8 cellular contexts compared by ENCODE assay signal in genomic region chr3:33438871-33439270, GRCh38. TPM values are rescaled to one million over a fixed set of nuclear protein-coding genes. Genes with fewer than 3 reads are reported as not detected.
DNase-seq lines count a peak whose midpoint lies in the region; ATAC-seq, FAIRE-seq and TF ChIP-seq lines count a peak whose summit lies in the region.

No MANE protein-coding gene starts in this region.

- no peaks in the 10 kb centered on the region for H3K9me3 Mint-ChIP-seq in astrocyte (ENCODE audit: unreplicated experiment)

- TF ChIP-seq CTCF in heart left ventricle (IDR thresholded peaks at IDR 0.05) = no peak
- TF ChIP-seq CTCF in astrocyte (IDR thresholded peaks at IDR 0.05; ENCODE audit: insufficient read depth, low read depth, low read length) = no peak
- TF ChIP-seq CTCF in lower leg skin (IDR thresholded peaks at IDR 0.05) = no peak
- no peak for TF ChIP-seq CTCF in upper lobe of right lung (IDR thresholded peaks at IDR 0.05)

- H3K36me3 Mint-ChIP-seq in astrocyte (ENCODE audit: low read depth, unreplicated experiment) = no peaks in the 10 kb centered on the region

- H3K36me3 ChIP-seq in heart left ventricle = no peaks in the 10 kb centered on the region
- no peaks in the 10 kb centered on the region for H3K36me3 ChIP-seq in astrocyte (ENCODE audit: insufficient read depth, low read length)
- H3K36me3 ChIP-seq in upper lobe of right lung = no peaks in the 10 kb centered on the region

- H3K27me3 Mint-ChIP-seq in astrocyte (ENCODE audit: low read depth, unreplicated experiment) = no peaks in the 10 kb centered on the region

- H3K4me1 ChIP-seq in heart left ventricle (peaks cover 5 to 62% (median 43%) of the 10 kb centered on the region in 12 donors), astrocyte (ENCODE audit: insufficient read depth, low read length) (peaks cover 14% of the 10 kb centered on the region), upper lobe of right lung (peaks cover 49% of the 10 kb centered on the region)

- peaks cover 60% of the 10 kb centered on the region for H3K79me2 ChIP-seq in astrocyte (ENCODE audit: insufficient read depth, low read length)

- peak overlapping the region; percentile 97 for H3K4me3 Mint-ChIP-seq in astrocyte (ENCODE audit: unreplicated experiment)

- H2AFZ ChIP-seq in astrocyte (ENCODE audit: low read depth, low read length) = no peak overlapping the region

- DNase-seq in heart left ventricle (no peak), left cardiac atrium (no peak), astrocyte (ENCODE audit: low read depth) (no peak), lower leg skin (ENCODE audit: low spot score in 2 of 2) (no peak), upper lobe of right lung (no peak), activated gamma-delta T cell treated with Interleukin-2 at 50 U/mL for 16 hours (no peak)
- DNase-seq in effector CD8-positive, alpha-beta T cell (lab: John Stamatoyannopoulos, UW) = no peak

- H3K4me1 Mint-ChIP-seq in astrocyte (ENCODE audit: low read depth, unreplicated experiment) = peaks cover 18% of the 10 kb centered on the region

- H3K27me3 ChIP-seq in heart left ventricle = no peaks in the 10 kb centered on the region
- H3K27me3 ChIP-seq in astrocyte (ENCODE audit: insufficient read depth, low read length) = no peaks in the 10 kb centered on the region
- no peaks in the 10 kb centered on the region for H3K27me3 ChIP-seq in upper lobe of right lung

- H3K9me3 ChIP-seq in heart left ventricle (no peaks in the 10 kb centered on the region), astrocyte (ENCODE audit: insufficient read depth, low read depth, low read length) (no peaks in the 10 kb centered on the region), upper lobe of right lung (no peaks in the 10 kb centered on the region)

- intact Hi-C loops in heart left ventricle (cut with DNase I) (loop anchor here in 1 of 10 donors (10.0 kb wide), 2 partner anchors 276 to 356 kb away; partner anchors contain the start of genes CLASP2 and PDCD6IP), left cardiac atrium (cut with DNase I) (no loop called here), lower leg skin (cut with DNase I; ENCODE audit: low total_unique reads) (no loop called here), upper lobe of right lung (cut with DNase I) (no loop called here)

- peak overlapping the region; percentile 86 for H3K4me2 ChIP-seq in astrocyte (ENCODE audit: low read length)

- peak overlapping the region; percentile 94 for H3K27ac Mint-ChIP-seq in astrocyte (ENCODE audit: unreplicated experiment)

- TF ChIP-seq POLR2A in heart left ventricle (IDR thresholded peaks at IDR 0.05) (no peak), lower leg skin (IDR thresholded peaks at IDR 0.05) (no peak)

- 6 to 10% (median 9%) methylated on average over 4 of the region's 4 CpGs for WGBS in heart left ventricle, 4 donors
- WGBS in lower leg skin, 2 donors = 4 to 8% methylated on average over 4 of the region's 4 CpGs

- peak overlapping the region; percentile 89 to 100 (median 97) for H3K27ac ChIP-seq in heart left ventricle
- H3K27ac ChIP-seq in astrocyte (ENCODE audit: low read depth, low read length) = peak overlapping the region; percentile 81
- peak overlapping the region; percentile 97 for H3K27ac ChIP-seq in upper lobe of right lung

- peak overlapping the region; percentile 86 for H3K9ac ChIP-seq in astrocyte (ENCODE audit: low read length)

- ATAC-seq in heart left ventricle (no peak), left cardiac atrium (no peak), upper lobe of right lung (no peak), HG03571 (IDR thresholded peaks at IDR 0.05; ENCODE audit: unreplicated experiment) (no peak)

- no peak for FAIRE-seq in astrocyte (lab: Jason Lieb, UNC)

- H3K4me3 ChIP-seq in heart left ventricle (peak overlapping the region; percentile 47 to 97 (median 78)), astrocyte (ENCODE audit: insufficient read depth, low read depth, low read length) (peak overlapping the region; percentile 85), lower leg skin (ENCODE audit: low read depth, poor library complexity, severe bottlenecking) (peak overlapping the region; percentile 97), upper lobe of right lung (peak overlapping the region; percentile 92)

- peaks cover 57% of the 10 kb centered on the region for H4K20me1 ChIP-seq in astrocyte (ENCODE audit: insufficient read depth, low read length)

RNA-seq across cellular contexts. Expression of gene UBP1, which starts 1.3 kb away (rescaled TPM):
- total RNA-seq in heart left ventricle (10 to 100 TPM; 33.0 to 53.5 (median 46.6) TPM), left cardiac atrium (10 to 100 TPM; 38.7 to 47.6 TPM), astrocyte (65.5 and 79.3 TPM in 2 replicates), lower leg skin (10 to 100 TPM; 27.1 to 51.5 (median 38.8) TPM), upper lobe of right lung (62.9 TPM)
- polyA plus RNA-seq in heart left ventricle = 10 to 100 TPM; 11.8 to 41.3 TPM
